ENCODE assay signal across 9 cellular contexts in genomic region chrX:139739138-139739537, GRCh38. TPM values are rescaled to one million over a fixed set of nuclear protein-coding genes. Genes with fewer than 3 reads are reported as not detected.
DNase-seq lines count a peak whose midpoint lies in the region; ATAC-seq, FAIRE-seq and TF ChIP-seq lines count a peak whose summit lies in the region.
"Had no signal": no experiment of that assay in that cellular context is flagged by ENCODE, and none has a peak within 500 bp of the region (broad histone marks: within the 10 kb centered on the region; RNA-seq: fewer than 3 reads in every experiment).

No MANE protein-coding gene starts in this region.

- TF ChIP-seq CTCF in hepatocyte (IDR thresholded peaks at IDR 0.05; ENCODE audit: poor library complexity): no peak
- TF ChIP-seq CTCF in lower lobe of right lung (IDR thresholded peaks at IDR 0.05): no peak

- H3K9me3 Mint-ChIP-seq in activated naive CD8-positive, alpha-beta T cell (ENCODE audit: low read depth): no peaks in the 10 kb centered on the region

- H3K79me2 ChIP-seq in hepatocyte: no peaks in the 10 kb centered on the region

- intact Hi-C loops in lower lobe of right lung (cut with DNase I): no loop called here

- peak overlapping the region; percentile 58 for H3K27ac Mint-ChIP-seq in activated naive CD8-positive, alpha-beta T cell

- H3K4me1 Mint-ChIP-seq in activated naive CD8-positive, alpha-beta T cell (ENCODE audit: low read depth): peaks cover 13% of the 10 kb centered on the region

- H2AFZ ChIP-seq in hepatocyte: no peak overlapping the region

- no peak overlapping the region for H3K4me3 Mint-ChIP-seq in activated naive CD8-positive, alpha-beta T cell

- H3K4me1 ChIP-seq in hepatocyte (ENCODE audit: insufficient read depth) (no peaks in the 10 kb centered on the region), lower lobe of right lung (no peaks in the 10 kb centered on the region)

- ATAC-seq in HG03175 (IDR thresholded peaks at IDR 0.05; ENCODE audit: unreplicated experiment) (peak; percentile 98), lower lobe of right lung (no peak)

- H3K4me2 ChIP-seq in hepatocyte: no peak overlapping the region

- H3K27ac ChIP-seq in hepatocyte (no peak overlapping the region), lower lobe of right lung (no peak overlapping the region)
- H3K27ac ChIP-seq: VCaP had no signal

- H4K20me1 ChIP-seq in hepatocyte (ENCODE audit: insufficient read depth, poor library complexity, severe bottlenecking): no peaks in the 10 kb centered on the region

- WGBS in hepatocyte (ENCODE audit: low lambda C conversion rate, missing lambda C conversion rate): 62% methylated on average over 2 of the region's 2 CpGs

- H3K4me3 ChIP-seq in hepatocyte (no peak overlapping the region), lower lobe of right lung (no peak overlapping the region)

- H3K9me2 ChIP-seq in hepatocyte (replicated peaks; ENCODE audit: insufficient read depth): no peaks in the 10 kb centered on the region

- H3K27me3 ChIP-seq in hepatocyte (no peaks in the 10 kb centered on the region), lower lobe of right lung (ENCODE audit: low read depth) (no peaks in the 10 kb centered on the region)

- FAIRE-seq in GM19239 (lab: Jason Lieb, UNC): peak; percentile 77

- peaks cover 15% of the 10 kb centered on the region for H3K36me3 Mint-ChIP-seq in activated naive CD8-positive, alpha-beta T cell

- H3K36me3 ChIP-seq in hepatocyte (replicated peaks; ENCODE audit: insufficient read depth, low read depth) (no peaks in the 10 kb centered on the region), lower lobe of right lung (no peaks in the 10 kb centered on the region)

- H3K27me3 Mint-ChIP-seq in activated naive CD8-positive, alpha-beta T cell: no peaks in the 10 kb centered on the region

- peak; percentile 7 for DNase-seq in AG08396 (ENCODE audit: low spot score)
- no peak for DNase-seq in GM19239 (ENCODE audit: insufficient read length, low spot score)
- DNase-seq in iPS-NIHi11 (ENCODE audit: low spot score): no peak
- DNase-seq in hepatocyte (ENCODE audit: low spot score): no peak
- DNase-seq in mesenteric fat pad (ENCODE audit: low spot score): no peak
- no peak for DNase-seq in lower lobe of right lung

- H3K9me3 ChIP-seq in hepatocyte (ENCODE audit: low read depth): no peaks in the 10 kb centered on the region
- no peaks in the 10 kb centered on the region for H3K9me3 ChIP-seq in lower lobe of right lung

RNA-seq across cellular contexts. Expression of gene MCF2, which starts 31.2 kb away (rescaled TPM):
- total RNA-seq in hepatocyte: 0.13 TPM in 1 of 2 replicates, not detected in the other
- not detected in 2 replicates for polyA plus RNA-seq in hepatocyte
- total RNA-seq in mesenteric fat pad: not detected
- total RNA-seq in lower lobe of right lung: not detected
